8 cellular contexts compared by ENCODE assay signal in genomic region chr7:121330053-121330833, GRCh38. TPM values are rescaled to one million over a fixed set of nuclear protein-coding genes. Genes with fewer than 3 reads are reported as not detected.
DNase-seq lines count a peak whose midpoint lies in the region; ATAC-seq, FAIRE-seq and TF ChIP-seq lines count a peak whose summit lies in the region.

No MANE protein-coding gene starts in this region.

- TF ChIP-seq EP300 in HepG2 (IDR thresholded peaks at IDR 0.05; ENCODE audit: low read depth in 2 of 2, low read length in 2 of 2) (no peak), HepG2 (CRISPR knock-in tag; IDR thresholded peaks at IDR 0.05; ENCODE audit: borderline replicate concordance) (no peak)

- FAIRE-seq in astrocyte (lab: Jason Lieb, UNC) (no peak), HepG2 (lab: Jason Lieb, UNC) (no peak)

- 4% methylated on average over 35 of the region's 52 CpGs for WGBS in HepG2 (ENCODE audit: low lambda C conversion rate)

- H3K27ac Mint-ChIP-seq in astrocyte (ENCODE audit: unreplicated experiment) = no peak overlapping the region

- CTCF ChIA-PET in HepG2 (lab: Yijun Ruan, JAX; ENCODE audit: low intra/inter-chr PET ratio, low total read pairs) = no interaction called here

- H3K27ac ChIP-seq in astrocyte (ENCODE audit: low read depth, low read length) (no peak overlapping the region), HepG2 (ENCODE audit: extremely low read length, insufficient read depth, low read length) (no peak overlapping the region), tibial artery (no peak overlapping the region)

- H3K9me3 Mint-ChIP-seq in astrocyte (ENCODE audit: unreplicated experiment) = no peaks in the 10 kb centered on the region

- H3K79me2 ChIP-seq in astrocyte (ENCODE audit: insufficient read depth, low read length) (no peaks in the 10 kb centered on the region), HepG2 (ENCODE audit: insufficient read depth, low read length) (no peaks in the 10 kb centered on the region)

- no peaks in the 10 kb centered on the region for H3K36me3 ChIP-seq in astrocyte (ENCODE audit: insufficient read depth, low read length)
- no peaks in the 10 kb centered on the region for H3K36me3 ChIP-seq in HepG2 (replicated peaks in 1 of 2; ENCODE audit: control insufficient read depth in 1 of 2, insufficient read depth in 2 of 2, low read length in 2 of 2)
- no peaks in the 10 kb centered on the region for H3K36me3 ChIP-seq in tibial artery

- TF ChIP-seq POLR2A in HepG2 (IDR thresholded peaks at IDR 0.05; ENCODE audit: insufficient read depth in 1 of 2, low read depth in 2 of 2, low read length in 2 of 2) = no peak

- H3K4me3 Mint-ChIP-seq in astrocyte (ENCODE audit: unreplicated experiment) = peak overlapping the region; percentile 83

- H2AFZ ChIP-seq in astrocyte (ENCODE audit: low read depth, low read length) = peak overlapping the region; percentile 75
- H2AFZ ChIP-seq in HepG2 (ENCODE audit: low read length) = no peak overlapping the region

- DNase-seq in AG20443 (ENCODE audit: low spot score) = peak; percentile 46
- no peak for DNase-seq in astrocyte (ENCODE audit: low read depth)
- no peak for DNase-seq in HepG2 (ENCODE audit: low spot score)
- no peak for DNase-seq in tibial artery
- no peak for DNase-seq in GDM1 (lab: John Stamatoyannopoulos, UW)
- DNase-seq in activated CD4-positive, CD25-positive, alpha-beta regulatory T cell (lab: John Stamatoyannopoulos, UW) = no peak

- H4K20me1 ChIP-seq in astrocyte (ENCODE audit: insufficient read depth, low read length) (no peaks in the 10 kb centered on the region), HepG2 (ENCODE audit: insufficient read depth, low read length) (no peaks in the 10 kb centered on the region)

- H3K9me3 ChIP-seq in astrocyte (ENCODE audit: insufficient read depth, low read depth, low read length) (no peaks in the 10 kb centered on the region), HepG2 (ENCODE audit: low read length) (no peaks in the 10 kb centered on the region), tibial artery (no peaks in the 10 kb centered on the region)

- H3K27me3 ChIP-seq in astrocyte (ENCODE audit: insufficient read depth, low read length) (peaks cover 22% of the 10 kb centered on the region), HepG2 (ENCODE audit: control insufficient read depth in 1 of 2, insufficient read depth in 2 of 2, low read length in 2 of 2) (peaks cover 3 to 52% of the 10 kb centered on the region in 2 experiments; a peak in 3 of 5 replicates), tibial artery (peaks cover 0 to 83% of the 10 kb centered on the region in 2 donors)

- H3K36me3 Mint-ChIP-seq in astrocyte (ENCODE audit: low read depth, unreplicated experiment) = no peaks in the 10 kb centered on the region

- no peak for TF ChIP-seq CTCF in astrocyte (IDR thresholded peaks at IDR 0.05; ENCODE audit: insufficient read depth, low read depth, low read length)
- no peak for TF ChIP-seq CTCF in HepG2 (CRISPR knock-in tag; IDR thresholded peaks at IDR 0.05)
- TF ChIP-seq CTCF in tibial artery (IDR thresholded peaks at IDR 0.05) = no peak

- no peaks in the 10 kb centered on the region for H3K4me1 Mint-ChIP-seq in astrocyte (ENCODE audit: low read depth, unreplicated experiment)

- POLR2A ChIA-PET in HepG2 (lab: Yijun Ruan, JAX) = no interaction called here

- no peak for TF ChIP-seq RAD21 in HepG2 (CRISPR knock-in tag; IDR thresholded peaks at IDR 0.05)

- H3K9ac ChIP-seq in astrocyte (ENCODE audit: low read length) (peak overlapping the region; percentile 33), HepG2 (ENCODE audit: insufficient read depth, low read depth, low read length) (no peak overlapping the region)

- peak; percentile 5 for ATAC-seq in GM18870 (IDR thresholded peaks at IDR 0.05; ENCODE audit: unreplicated experiment)
- peak; percentile 22 for ATAC-seq in HG03442 (IDR thresholded peaks at IDR 0.05; ENCODE audit: unreplicated experiment)
- peak; percentile 55 for ATAC-seq in HepG2

- intact Hi-C loops in HepG2 (cut with micrococcal nuclease; ENCODE audit: unreplicated experiment) (no loop called here), tibial artery (cut with DNase I; ENCODE audit: low total_unique reads) (no loop called here)

- in situ Hi-C loops in HepG2 (cut with HindIII; ENCODE audit: extremely low pct_ligation_motif_present, low pct_unique_long_range_greater_than_20kb) = no loop called here

- peak overlapping the region; percentile 99 for H3K4me2 ChIP-seq in astrocyte (ENCODE audit: low read length)
- peak overlapping the region; percentile 46 for H3K4me2 ChIP-seq in HepG2 (ENCODE audit: low read depth, low read length)

- BruUV-seq in HepG2 (replicated peaks; lab: Mats Ljungman, UMichigan) = no TSS peak

- H3K4me1 ChIP-seq in astrocyte (ENCODE audit: insufficient read depth, low read length) (peaks cover 11% of the 10 kb centered on the region), HepG2 (ENCODE audit: insufficient read depth, low read length) (peaks cover 4% of the 10 kb centered on the region; the same call in 1 of the 2 replicates), tibial artery (peaks cover 0 to 21% (median 18%) of the 10 kb centered on the region in 4 donors)

- H3K27me3 Mint-ChIP-seq in astrocyte (ENCODE audit: low read depth, unreplicated experiment) = peaks cover 41% of the 10 kb centered on the region

- H3K4me3 ChIP-seq in astrocyte (ENCODE audit: insufficient read depth, low read depth, low read length) (peak overlapping the region; percentile 71), HepG2 (replicated peaks in 1 of 3; ENCODE audit: insufficient read depth in 1 of 3, low read depth in 2 of 3, low read length in 3 of 3) (peak overlapping the region in 2 of 3 experiments; percentile 16 to 36; a peak in 1 of 6 replicates), tibial artery (peak overlapping the region; percentile 20 to 29)

TF ChIP-seq in HepG2, 621 proteins besides CTCF, POLR2A, EP300 and RAD21:
- TF ChIP-seq CBX2 (IDR thresholded peaks at IDR 0.05; ENCODE audit: low read depth, low read length) = peak; percentile 86
- TF ChIP-seq CBX2 (CRISPR knock-in tag; IDR thresholded peaks at IDR 0.05; ENCODE audit: low read depth) = no peak
- TF ChIP-seq EZH2 (conservative IDR thresholded peaks at IDR 0.05; ENCODE audit: low read depth, low read length) = peak; percentile 67
- TF ChIP-seq NCOA5 (CRISPR knock-in tag; IDR thresholded peaks at IDR 0.05) = no peak
- TF ChIP-seq DRAP1 (CRISPR knock-in tag; IDR thresholded peaks at IDR 0.05) = no peak

RNA-seq across cellular contexts. Expression of gene WNT16, which starts 1.4 kb away (rescaled TPM):
- total RNA-seq in astrocyte = 0.07 TPM in 1 of 2 replicates, not detected in the other
- total RNA-seq in HepG2 (2016; rRNA removed; fragmentation: Illumina TruSeq; extraction: Trizol) = not detected in 2 replicates
- not detected in 2 replicates for total RNA-seq in HepG2 (2016; cell fraction: cytosol; rRNA removed; fragmentation: Illumina TruSeq; extraction: Trizol; ENCODE audit: low read depth)
- not detected in 2 replicates for total RNA-seq in HepG2 (2016; cell fraction: insoluble cytoplasmic fraction; rRNA removed; fragmentation: Illumina TruSeq; extraction: Trizol)
- not detected in 2 replicates for total RNA-seq in HepG2 (2016; cell fraction: membrane; rRNA removed; fragmentation: Illumina TruSeq; extraction: Trizol)
- not detected in 2 replicates for total RNA-seq in HepG2 (2016; cell fraction: nucleus; rRNA removed; fragmentation: Illumina TruSeq; extraction: Trizol)
- not detected in 2 replicates for polyA plus RNA-seq in HepG2 (2011; rRNA removed)
- not detected in 2 replicates for polyA plus RNA-seq in HepG2 (2011; cell fraction: cytosol; rRNA removed)
- polyA plus RNA-seq in HepG2 (2011; cell fraction: nucleus; rRNA removed) = not detected in 2 replicates
- not detected in 2 replicates for polyA plus RNA-seq in HepG2 (2012)
- polyA plus RNA-seq in HepG2 (2016; cell fraction: cytosol; fragmentation: Illumina TruSeq; extraction: Trizol; ENCODE audit: low read depth) = not detected in 2 replicates
- not detected in 2 replicates for polyA plus RNA-seq in HepG2 (2016; cell fraction: insoluble cytoplasmic fraction; fragmentation: Illumina TruSeq; extraction: Trizol; ENCODE audit: low read depth)
- not detected in 2 replicates for polyA plus RNA-seq in HepG2 (2016; cell fraction: membrane; fragmentation: Illumina TruSeq; extraction: Trizol; ENCODE audit: low read depth)
- not detected in 2 replicates for polyA plus RNA-seq in HepG2 (2016; cell fraction: nucleus; fragmentation: Illumina TruSeq; extraction: Trizol; ENCODE audit: insufficient read depth, low read depth)
- polyA minus RNA-seq in HepG2 (2011; rRNA and poly(A)+ RNA removed; ENCODE audit: low replicate concordance) = not detected in 2 replicates
- polyA minus RNA-seq in HepG2 (2011; cell fraction: cytosol; rRNA and poly(A)+ RNA removed) = not detected in 2 replicates
- polyA minus RNA-seq in HepG2 (2011; cell fraction: nucleus; rRNA and poly(A)+ RNA removed) = not detected in 2 replicates

Comparison
In these comparisons a context has a peak if more than half of its experiments do, and no peak if none do; other contexts are left out.
1. ATAC-seq: peak in every context shown above with its lines; median percentile 55 in HepG2; 22 in HG03442; 5 in GM18870.